Comparison of ENCODE assay signal across 10 cellular contexts in the genomic region with DNA sequence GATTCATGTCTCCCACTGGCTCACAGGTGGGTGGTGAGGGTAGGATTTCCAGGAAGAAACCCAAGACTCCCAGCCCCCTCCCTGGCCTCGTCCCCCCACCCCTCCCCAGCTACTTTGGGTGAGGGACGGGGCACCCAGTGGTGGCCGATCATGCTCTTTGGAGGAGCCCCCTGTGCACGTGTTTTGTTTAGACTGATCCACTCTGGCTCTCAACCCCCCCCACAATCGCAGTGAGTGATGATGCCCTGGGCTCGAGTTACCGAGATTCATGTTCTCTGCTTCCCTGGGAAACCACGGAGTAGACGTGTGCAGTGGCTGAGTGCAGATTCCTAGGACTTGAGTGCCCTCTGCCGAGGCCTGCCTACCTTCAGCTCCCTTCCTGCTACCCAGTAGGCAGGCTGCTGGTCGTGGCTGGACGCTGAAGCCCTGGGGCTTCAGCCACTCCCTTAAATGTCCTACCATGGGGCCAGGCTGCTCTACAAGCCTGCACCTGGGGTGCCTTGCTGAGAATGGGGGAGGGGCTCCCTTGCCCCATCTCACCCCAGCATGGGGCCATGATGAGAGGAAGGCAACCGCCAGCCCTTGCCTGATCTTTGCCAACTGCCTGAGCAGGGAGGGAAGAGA. TPM values are rescaled to one million over a fixed set of nuclear protein-coding genes. Genes with fewer than 3 reads are reported as not detected.
DNase-seq lines count a peak whose midpoint lies in the region; ATAC-seq and TF ChIP-seq lines count a peak whose summit lies in the region.
"Had no signal": no experiment of that assay in that cellular context is flagged by ENCODE, and none has a peak within 500 bp of the region (broad histone marks: within the 10 kb centered on the region; RNA-seq: fewer than 3 reads in every experiment).

No MANE protein-coding gene starts in this region.

- H3K27me3 ChIP-seq in esophagus squamous epithelium, result peaks cover 12 to 99% (median 27%) of the 10 kb centered on the region in 4 donors

- no peak for ATAC-seq in GM18861 (IDR thresholded peaks at IDR 0.05; ENCODE audit: unreplicated experiment)

- TF ChIP-seq POLR2A in esophagus squamous epithelium (IDR thresholded peaks at IDR 0.05), result no peak

- H3K4me3 ChIP-seq in fibroblast of mammary gland (ENCODE audit: control insufficient read depth, low read depth, low read length) (no peak overlapping the region), esophagus squamous epithelium (no peak overlapping the region)
- H3K4me3 ChIP-seq: HAP-1 had no signal

- 0 to 12% methylated on average over 4 to 6 of the region's 13 CpGs for WGBS in esophagus squamous epithelium, 2 donors

- intact Hi-C loops in esophagus squamous epithelium (cut with DNase I), result no loop called here

- peak; percentile 100 for DNase-seq in NCI-H345 treated with DMSO at 0.1 percent for 48 hours (lab: John Stamatoyannopoulos, UW; ENCODE audit: unreplicated experiment)
- no peak for DNase-seq in NCI-H345 (lab: John Stamatoyannopoulos, UW)
- peak; percentile 98 for DNase-seq in NCI-H69 (lab: John Stamatoyannopoulos, UW)
- peak; percentile 10 for DNase-seq in fibroblast of mammary gland (ENCODE audit: low read depth)
- peak; percentile 86 for DNase-seq in superior temporal gyrus (ENCODE audit: extremely low spot score)
- no peak for DNase-seq in esophagus squamous epithelium (lab: John Stamatoyannopoulos, UW)
- DNase-seq in NOMO-1 treated with DMSO at 0.1 percent for 48 hours (lab: John Stamatoyannopoulos, UW; ENCODE audit: unreplicated experiment), result no peak

- H3K9me3 ChIP-seq in esophagus squamous epithelium, result no peaks in the 10 kb centered on the region
- H3K9me3 ChIP-seq: HAP-1 had no signal

- peaks cover 0 to 30% (median 11%) of the 10 kb centered on the region in 3 donors for H3K4me1 ChIP-seq in esophagus squamous epithelium
- H3K4me1 ChIP-seq: HAP-1 had no signal

- no peaks in the 10 kb centered on the region for H3K36me3 ChIP-seq in esophagus squamous epithelium
- H3K36me3 ChIP-seq: HAP-1 had no signal

- TF ChIP-seq CTCF in fibroblast of mammary gland (conservative IDR thresholded peaks at IDR 0.05; ENCODE audit: control insufficient read depth, insufficient read depth, low read depth, low read length) (no peak), esophagus squamous epithelium (IDR thresholded peaks at IDR 0.05) (no peak)

- no peak overlapping the region for H3K27ac ChIP-seq in esophagus squamous epithelium
- H3K27ac ChIP-seq: VCaP had no signal

RNA-seq across cellular contexts. Expression of a gene that starts 3.9 kb away (rescaled TPM):
- under 1 TPM in 3 of 4 donors, not detected in 1; 0.11 to 0.38 (median 0.21) TPM for total RNA-seq in esophagus squamous epithelium

Comparison
In these comparisons a context has a peak if more than half of its experiments do, and no peak if none do; other contexts are left out.
1. DNase-seq: peak in NCI-H345 treated with DMSO at 0.1 percent for 48 hours (single experiment), NCI-H69 (single experiment), fibroblast of mammary gland (single experiment) and superior temporal gyrus (single experiment); none in NCI-H345 (single experiment), esophagus squamous epithelium (single experiment) and NOMO-1 treated with DMSO at 0.1 percent for 48 hours (single experiment).